1 cellular context compared by ENCODE assay signal in genomic region chr18:5640939-5641338, GRCh38.
TF ChIP-seq lines count a peak whose summit lies in the region.

No MANE protein-coding gene starts in this region.

TF ChIP-seq in WTC11, 78 proteins besides CTCF, POLR2A, EP300 and RAD21:
- TF ChIP-seq PRDM15 (CRISPR knock-in tag; IDR thresholded peaks at IDR 0.05): no peak
- TF ChIP-seq PREB (CRISPR knock-in tag; IDR thresholded peaks at IDR 0.05; ENCODE audit: borderline replicate concordance): no peak
TF ChIP-seq in WTC11: peak in this region for 0.
